10 cellular contexts compared by ENCODE assay signal in genomic region chr4:81491943-81492342, GRCh38. TPM values are rescaled to one million over a fixed set of nuclear protein-coding genes. Genes with fewer than 3 reads are reported as not detected.
DNase-seq lines count a peak whose midpoint lies in the region; ATAC-seq and TF ChIP-seq lines count a peak whose summit lies in the region.
"Had no signal": no experiment of that assay in that cellular context is flagged by ENCODE, and none has a peak within 500 bp of the region (broad histone marks: within the 10 kb centered on the region; RNA-seq: fewer than 3 reads in every experiment).

No MANE protein-coding gene starts in this region.

- peaks cover 3% of the 10 kb centered on the region; the same call in 1 of the 2 replicates for H3F3A ChIP-seq in OCI-LY1 (ENCODE audit: insufficient read depth, low read length)

- no peaks in the 10 kb centered on the region for H3K79me2 ChIP-seq in OCI-LY1 (ENCODE audit: insufficient read depth, low read length)
- H3K79me2 ChIP-seq: parathyroid adenoma had no signal

- 0 out of 2 replicates have a peak, but pooled peaks cover 5% of the 10 kb centered on the region for H3K9me3 ChIP-seq in OCI-LY1 (ENCODE audit: low read length)

- no peak overlapping the region for H3K4me3 ChIP-seq in OCI-LY1 (ENCODE audit: low read depth, low read length, poor library complexity, severe bottlenecking)

- peak overlapping the region; percentile 55 for H3K27ac ChIP-seq in OCI-LY1 (ENCODE audit: low read depth, low read length, poor library complexity, severe bottlenecking)
- H3K27ac ChIP-seq: parathyroid adenoma had no signal

- H3K9me2 ChIP-seq in OCI-LY1 (ENCODE audit: low read depth, low read length): no peaks in the 10 kb centered on the region

- no peaks in the 10 kb centered on the region for H4K20me1 ChIP-seq in OCI-LY1 (ENCODE audit: insufficient read depth, low read length)

- intact Hi-C loops in left ventricle myocardium superior (cut with micrococcal nuclease): no loop called here
- intact Hi-C loops in cardiac septum (cut with DNase I): no loop called here

- H3K36me3 ChIP-seq in OCI-LY1 (ENCODE audit: insufficient read depth, low read length): no peaks in the 10 kb centered on the region

- ATAC-seq in left ventricle myocardium superior: peak; percentile 37

- H3K27me3 ChIP-seq in OCI-LY1 (ENCODE audit: insufficient read depth, low read length): no peaks in the 10 kb centered on the region

- DNase-seq in left ventricle myocardium superior: no peak
- DNase-seq in cardiac septum (ENCODE audit: low spot score): no peak
- DNase-seq in effector CD4-positive, alpha-beta T cell: peak; percentile 7
- no peak for DNase-seq in stimulated activated naive CD4-positive, alpha-beta T cell treated with Interleukin-2 at 50 U/mL for 16 hours (lab: John Stamatoyannopoulos, UW)
- no peak for DNase-seq in effector CD8-positive, alpha-beta T cell (lab: John Stamatoyannopoulos, UW)
- no peak for DNase-seq in hypothalamus (lab: John Stamatoyannopoulos, UW)
- DNase-seq in mesenteric fat pad (ENCODE audit: low spot score): no peak
- DNase-seq: DMS153 had no signal

- H3K9ac ChIP-seq in OCI-LY1 (ENCODE audit: low read length): no peak overlapping the region
- H3K9ac ChIP-seq: parathyroid adenoma had no signal

- no peak overlapping the region for H2AFZ ChIP-seq in OCI-LY1 (ENCODE audit: low read length)
- H2AFZ ChIP-seq: parathyroid adenoma had no signal

- H3K4me1 ChIP-seq in OCI-LY1 (ENCODE audit: insufficient read depth, low read length, severe bottlenecking): peaks cover 30% of the 10 kb centered on the region
- H3K4me1 ChIP-seq: parathyroid adenoma had no signal

- no peak for TF ChIP-seq CTCF in OCI-LY1 (IDR thresholded peaks at IDR 0.05; ENCODE audit: low read length)

- no peak overlapping the region for H3K4me2 ChIP-seq in OCI-LY1 (ENCODE audit: low read length)

RNA-seq across cellular contexts. Expression of gene RASGEF1B, which starts 20.2 kb away (rescaled TPM):
- total RNA-seq in left ventricle myocardium superior: 2.1 TPM
- 2.4 TPM for total RNA-seq in cardiac septum
- total RNA-seq in mesenteric fat pad: 32.5 TPM
